ENCODE assay signal across 32 cellular contexts in genomic region chr3:160601288-160601687, GRCh38.
"Had no signal": no experiment of that assay in that cellular context is flagged by ENCODE, and none has a peak within 500 bp of the region (broad histone marks: within the 10 kb centered on the region; RNA-seq: fewer than 3 reads in every experiment).

No MANE protein-coding gene starts in this region.

- H3K27me3 Mint-ChIP-seq: stimulated activated memory B cell treated with anti-CD40 and anti-IgM and Interleukin-4, amounts not matched to agents 10 μg/mL and 1 μg/mL and 100 μg/mL, for 72 hours; stimulated activated naive CD8-positive, alpha-beta T cell treated with anti-CD3 and anti-CD28 coated beads, Interleukin-15, amount 100 ng/mL, for 72 hours had no signal

- H3K79me2 ChIP-seq: hepatocyte, parathyroid adenoma had no signal

- H3K36me3 ChIP-seq: left lung, neural progenitor cell, neutrophil, sigmoid colon, spleen, transverse colon, upper lobe of left lung, vagina had no signal

- DNase-seq: islet precursor cell; kidney glomerular epithelial cell; left cardiac atrium; left lung; mesendoderm; naive B cell; natural killer cell; nephron progenitor cell; occipital lobe; retina; right cardiac atrium; sigmoid colon; small intestine; spleen; stimulated activated CD4-positive, alpha-beta T cell treated with anti-CD3 and anti-CD28 coated beads, Interleukin-1b, Interleukin-23, amount 100 ng/mL, for 48 hours; stimulated activated CD4-positive, alpha-beta T cell treated with anti-CD3 and anti-CD28 coated beads, Interleukin-2, amount 100 ng/mL, for 48 hours; stimulated activated CD4-positive, alpha-beta T cell treated with anti-CD3 and anti-CD28 coated beads, Interleukin-4, amount 100 ng/mL, for 4 hours; stimulated activated CD8-positive, alpha-beta memory T cell treated with anti-CD3 and anti-CD28 coated beads, Interleukin-4, amount 100 ng/mL, for 48 hours; stimulated activated naive CD4-positive, alpha-beta T cell treated with Interleukin-2 at 50 U/mL for 16 hours; stimulated activated naive CD8-positive, alpha-beta T cell treated with anti-CD3 and anti-CD28 coated beads, Interleukin-15, amount 100 ng/mL, for 72 hours; substantia nigra; transverse colon; upper lobe of left lung had no signal

- H3K27me3 ChIP-seq: hepatocyte, left lung, neural progenitor cell, neutrophil, sigmoid colon, spleen, transverse colon, upper lobe of left lung, vagina had no signal

- H3K9ac ChIP-seq: neural progenitor cell, parathyroid adenoma had no signal

- H2AFZ ChIP-seq: hepatocyte, neural progenitor cell, parathyroid adenoma had no signal

- H3K4me1 Mint-ChIP-seq: mesothelial cell of epicardium; naive B cell; natural killer cell; nephron progenitor cell; neural progenitor cell; stimulated activated memory B cell treated with anti-CD40 and anti-IgM and Interleukin-4, amounts not matched to agents 10 μg/mL and 1 μg/mL and 100 μg/mL, for 72 hours; stimulated activated naive CD8-positive, alpha-beta T cell treated with anti-CD3 and anti-CD28 coated beads, Interleukin-15, amount 100 ng/mL, for 72 hours had no signal

- H3K9me3 ChIP-seq: left lung, neutrophil, sigmoid colon, transverse colon, vagina had no signal

- H3K4me3 Mint-ChIP-seq: mesothelial cell of epicardium; naive B cell; natural killer cell; nephron progenitor cell; neural progenitor cell; stimulated activated memory B cell treated with anti-CD40 and anti-IgM and Interleukin-4, amounts not matched to agents 10 μg/mL and 1 μg/mL and 100 μg/mL, for 72 hours; stimulated activated naive CD8-positive, alpha-beta T cell treated with anti-CD3 and anti-CD28 coated beads, Interleukin-15, amount 100 ng/mL, for 72 hours had no signal

- H3K36me3 Mint-ChIP-seq: mesothelial cell of epicardium; naive B cell; natural killer cell; neural progenitor cell; stimulated activated memory B cell treated with anti-CD40 and anti-IgM and Interleukin-4, amounts not matched to agents 10 μg/mL and 1 μg/mL and 100 μg/mL, for 72 hours had no signal

- H3K4me1 ChIP-seq: left lung, neural progenitor cell, parathyroid adenoma, sigmoid colon, spleen, transverse colon, upper lobe of left lung, vagina had no signal

- H3K9me3 Mint-ChIP-seq: mesothelial cell of epicardium; natural killer cell; nephron progenitor cell; neural progenitor cell; stimulated activated memory B cell treated with anti-CD40 and anti-IgM and Interleukin-4, amounts not matched to agents 10 μg/mL and 1 μg/mL and 100 μg/mL, for 72 hours; stimulated activated naive CD8-positive, alpha-beta T cell treated with anti-CD3 and anti-CD28 coated beads, Interleukin-15, amount 100 ng/mL, for 72 hours had no signal

- H3K4me3 ChIP-seq: hepatocyte, left lung, lung, neural progenitor cell, sigmoid colon, spleen, transverse colon, upper lobe of left lung, vagina had no signal

- FAIRE-seq: small intestine had no signal

- H3K27ac Mint-ChIP-seq: mesothelial cell of epicardium; naive B cell; natural killer cell; nephron progenitor cell; neural progenitor cell; progenitor cell of endocrine pancreas; stimulated activated memory B cell treated with anti-CD40 and anti-IgM and Interleukin-4, amounts not matched to agents 10 μg/mL and 1 μg/mL and 100 μg/mL, for 72 hours; stimulated activated naive CD8-positive, alpha-beta T cell treated with anti-CD3 and anti-CD28 coated beads, Interleukin-15, amount 100 ng/mL, for 72 hours had no signal

- ATAC-seq: left cardiac atrium; left lung; natural killer cell; right cardiac atrium; stimulated activated memory B cell treated with anti-CD40 and anti-IgM and Interleukin-4, amounts not matched to agents 10 μg/mL and 1 μg/mL and 100 μg/mL, for 72 hours; stimulated activated naive CD8-positive, alpha-beta T cell treated with anti-CD3 and anti-CD28 coated beads, Interleukin-15, amount 100 ng/mL, for 72 hours had no signal

- H3K4me2 ChIP-seq: hepatocyte, neural progenitor cell had no signal

- H3K27ac ChIP-seq: hepatocyte, left lung, neural progenitor cell, neutrophil, parathyroid adenoma, sigmoid colon, spleen, transverse colon, upper lobe of left lung, vagina had no signal
